ENCODE assay signal across 14 cellular contexts in genomic region chr1:38061883-38062328, GRCh38. TPM values are rescaled to one million over a fixed set of nuclear protein-coding genes. Genes with fewer than 3 reads are reported as not detected.
DNase-seq lines count a peak whose midpoint lies in the region; ATAC-seq and TF ChIP-seq lines count a peak whose summit lies in the region.
"Had no signal": no experiment of that assay in that cellular context is flagged by ENCODE, and none has a peak within 500 bp of the region (broad histone marks: within the 10 kb centered on the region; RNA-seq: fewer than 3 reads in every experiment).

No MANE protein-coding gene starts in this region.

- no peak for DNase-seq in foreskin melanocyte
- DNase-seq in foreskin fibroblast = no peak
- DNase-seq in T-helper 1 cell = no peak
- no peak for DNase-seq in ovary
- DNase-seq: activated CD8-positive, alpha-beta memory T cell treated with anti-CD3 and anti-CD28 coated beads, Interleukin-2, amount 50 U/mL, for 4 hours; BE2C; body of pancreas; midbrain; NCI-H187; testis had no signal

- TF ChIP-seq EP300 in ovary (IDR thresholded peaks at IDR 0.05) = no peak

- no peak overlapping the region for H3K27ac ChIP-seq in BLaER1
- H3K27ac ChIP-seq in HEK293 (ENCODE audit: extremely low read depth, low read depth, low read length) = no peak overlapping the region
- no peak overlapping the region for H3K27ac ChIP-seq in ovary
- H3K27ac ChIP-seq: body of pancreas, testis had no signal

- peaks cover 17% of the 10 kb centered on the region for H3K4me1 ChIP-seq in BLaER1
- no peaks in the 10 kb centered on the region for H3K4me1 ChIP-seq in HEK293 (ENCODE audit: control insufficient read depth, insufficient read depth, low read length)
- H3K4me1 ChIP-seq in ovary (ENCODE audit: insufficient read depth) = no peaks in the 10 kb centered on the region
- H3K4me1 ChIP-seq: BE2C, testis had no signal

- TF ChIP-seq CTCF in HEK293 (tag by site-specific recombination; IDR thresholded peaks at IDR 0.05) (no peak), foreskin fibroblast (IDR thresholded peaks at IDR 0.05; ENCODE audit: low read depth, low read length) (no peak), ovary (IDR thresholded peaks at IDR 0.05) (no peak)

- H3K27me3 ChIP-seq in BLaER1 (no peaks in the 10 kb centered on the region), ovary (no peaks in the 10 kb centered on the region)
- H3K27me3 ChIP-seq: BE2C, body of pancreas, testis had no signal

- no peaks in the 10 kb centered on the region for H3K9me3 ChIP-seq in BLaER1
- no peaks in the 10 kb centered on the region for H3K9me3 ChIP-seq in HEK293 (ENCODE audit: control insufficient read depth, insufficient read depth, low read depth, low read length)
- H3K9me3 ChIP-seq in ovary = no peaks in the 10 kb centered on the region
- H3K9me3 ChIP-seq: BE2C, body of pancreas, testis had no signal

- peak overlapping the region; percentile 7; the same call in 1 of the 2 replicates for H3K9ac ChIP-seq in BLaER1

- POLR2A ChIA-PET in HEK293 (lab: Yijun Ruan, JAX) = interaction anchor here (1.2 kb wide), 1 partner anchor 15 kb away, joined by 5 read pairs; the partner anchor contains the start of gene POU3F1

- intact Hi-C loops in ovary (cut with DNase I) = no loop called here

- peak; percentile 87 for ATAC-seq in GM18868 (IDR thresholded peaks at IDR 0.05; ENCODE audit: unreplicated experiment)
- ATAC-seq in HG03520 (IDR thresholded peaks at IDR 0.05; ENCODE audit: unreplicated experiment) = peak; percentile 44
- ATAC-seq: body of pancreas had no signal

- CTCF ChIA-PET in HEK293 (lab: Yijun Ruan, JAX) = interaction anchor here (0.8 to 2.4 kb wide), 2 partner anchors 10 to 18 kb away, joined by 3 to 10 read pairs; no protein-coding TSS in a partner anchor

- H4K20me1 ChIP-seq in BLaER1 = no peaks in the 10 kb centered on the region

- no peak for TF ChIP-seq POLR2A in ovary (IDR thresholded peaks at IDR 0.05)

- peak overlapping the region; percentile 52 for H3K4me2 ChIP-seq in BLaER1

- WGBS in ovary, 3 donors = 75 to 81% (median 76%) methylated on average over 7 of the region's 7 CpGs

- H3K36me3 ChIP-seq in BLaER1 (no peaks in the 10 kb centered on the region), HEK293 (ENCODE audit: control insufficient read depth in 2 of 2, insufficient read depth in 1 of 2, low read length in 2 of 2) (no peaks in the 10 kb centered on the region), ovary (no peaks in the 10 kb centered on the region)
- H3K36me3 ChIP-seq: BE2C had no signal

- H3K4me3 ChIP-seq in BLaER1 (no peak overlapping the region), HEK293 (ENCODE audit: low read depth, low read length) (no peak overlapping the region), foreskin fibroblast (ENCODE audit: low read depth in 1 of 2, low read length in 2 of 2) (no peak overlapping the region), ovary (no peak overlapping the region)
- H3K4me3 ChIP-seq: body of pancreas, testis had no signal

TF ChIP-seq in HEK293, 187 proteins besides CTCF, POLR2A, EP300 and RAD21 (continues in another document):
- TF ChIP-seq ZNF658 (tag by site-specific recombination; IDR thresholded peaks at IDR 0.05) (no peak), ZNF426 (tag by site-specific recombination; IDR thresholded peaks at IDR 0.05) (no peak), GLIS1 (tag by site-specific recombination; IDR thresholded peaks at IDR 0.05) (0 out of 2 replicates have a peak, but pooled peaks have one; percentile 25), ZNF138 (tag by site-specific recombination; IDR thresholded peaks at IDR 0.05; ENCODE audit: borderline replicate concordance) (no peak), ZNF175 (tag by site-specific recombination; IDR thresholded peaks at IDR 0.05) (no peak), ZNF133 (tag by site-specific recombination; IDR thresholded peaks at IDR 0.05) (peak; percentile 85), ZNF23 (tag by site-specific recombination; IDR thresholded peaks at IDR 0.05; ENCODE audit: borderline replicate concordance) (no peak), ZSCAN23 (tag by site-specific recombination; IDR thresholded peaks at IDR 0.05) (no peak), ZBTB1 (tag by site-specific recombination; IDR thresholded peaks at IDR 0.05) (no peak), ZNF580 (tag by site-specific recombination; IDR thresholded peaks at IDR 0.05) (no peak), ZSCAN4 (tag by site-specific recombination; IDR thresholded peaks at IDR 0.05) (no peak), ZIC2 (tag by site-specific recombination; IDR thresholded peaks at IDR 0.05) (peak; percentile 61), ZNF366 (tag by site-specific recombination; conservative IDR thresholded peaks at IDR 0.05) (no peak), IKZF3 (tag by site-specific recombination; IDR thresholded peaks at IDR 0.05) (no peak), ZNF398 (tag by site-specific recombination; IDR thresholded peaks at IDR 0.05) (no peak), ZBTB6 (tag by site-specific recombination; IDR thresholded peaks at IDR 0.05) (no peak), REST (tag by site-specific recombination; IDR thresholded peaks at IDR 0.05) (no peak)

RNA-seq across cellular contexts. Expression of gene POU3F1, which starts 15.3 kb away (rescaled TPM):
- total RNA-seq in ovary = under 1 TPM in 4 of 7 donors, not detected in 3; 0.10 to 0.53 (median 0.33) TPM
- polyA plus RNA-seq in ovary = under 1 TPM in 1 of 2 donors, not detected in 1; 0.04 TPM
- total RNA-seq: body of pancreas had no signal

RNA-seq across cellular contexts. Expression of gene UTP11, which starts 49.4 kb away (rescaled TPM):
- total RNA-seq in ovary = 10 to 100 TPM; 17.4 to 38.5 (median 29.7) TPM
- 10 to 100 TPM; 20.9 to 35.1 TPM for polyA plus RNA-seq in ovary

RNA-seq across cellular contexts. Expression of gene FHL3, which starts 56.6 kb away (rescaled TPM):
- 10 to 100 TPM; 19.4 to 63.3 (median 40.4) TPM for total RNA-seq in ovary
- polyA plus RNA-seq in ovary = 10 to 100 TPM; 13.9 to 28.8 TPM
